ENCODE assay signal across 8 cellular contexts in genomic region chr9:15306757-15307522, GRCh38. TPM values are rescaled to one million over a fixed set of nuclear protein-coding genes. Genes with fewer than 3 reads are reported as not detected.
DNase-seq lines count a peak whose midpoint lies in the region; FAIRE-seq and TF ChIP-seq lines count a peak whose summit lies in the region.

TSS of gene TTC39B (minus strand) at chr9:15307216. CDS start at chr9:15307125, 91 bp downstream.

- no peaks in the 10 kb centered on the region for H3K36me3 ChIP-seq in suprapubic skin

- 0% methylated on average over 19 of the region's 67 CpGs for WGBS in suprapubic skin

- H3K27me3 ChIP-seq in suprapubic skin, result no peaks in the 10 kb centered on the region

- TF ChIP-seq CTCF in LNCaP clone FGC (IDR thresholded peaks at IDR 0.05; ENCODE audit: control insufficient read depth, extremely low read depth, insufficient read depth) (no peak), suprapubic skin (IDR thresholded peaks at IDR 0.05) (no peak)

- H3K27ac Mint-ChIP-seq in activated naive CD4-positive, alpha-beta T cell treated with anti-CD3 and anti-CD28 coated beads, Interleukin-2, amount 10 ng/mL, durations not matched to agents 7 days and 5 days, result peak within 1 kb of the TSS; percentile 89

- no peaks in the 10 kb centered on the region for H3K27me3 Mint-ChIP-seq in activated naive CD4-positive, alpha-beta T cell treated with anti-CD3 and anti-CD28 coated beads, Interleukin-2, amount 10 ng/mL, durations not matched to agents 7 days and 5 days

- H3K4me3 ChIP-seq in LNCaP clone FGC (ENCODE audit: low read depth, low read length) (peak within 1 kb of the TSS; percentile 69), suprapubic skin (peak within 1 kb of the TSS; percentile 93)

- H3K4me1 ChIP-seq in suprapubic skin, result peaks cover 26% of the 10 kb centered on the region

- in situ Hi-C loops in SK-MEL-5 (cut with HindIII; ENCODE audit: low pct_unique_long_range_greater_than_20kb, low sequenced_read_pairs), result no loop called here

- H3K4me1 Mint-ChIP-seq in activated naive CD4-positive, alpha-beta T cell treated with anti-CD3 and anti-CD28 coated beads, Interleukin-2, amount 10 ng/mL, durations not matched to agents 7 days and 5 days, result peaks cover 60% of the 10 kb centered on the region

- DNase-seq in ELR (ENCODE audit: low read depth), result peak; percentile 94
- DNase-seq in H54 (ENCODE audit: insufficient read length, low spot score), result peak; percentile 85
- DNase-seq in LNCaP clone FGC (ENCODE audit: low read depth), result peak; percentile 76
- peak; percentile 90 for DNase-seq in SK-MEL-5 (ENCODE audit: low read depth, low spot score)
- DNase-seq in activated naive CD4-positive, alpha-beta T cell treated with anti-CD3 and anti-CD28 coated beads, Interleukin-2, amount 10 ng/mL, durations not matched to agents 7 days and 5 days, result peak; percentile 86
- peak; percentile 23 for DNase-seq in glomerular endothelial cell (ENCODE audit: extremely low read depth, low read depth, low spot score)
- DNase-seq in nucleus accumbens (lab: John Stamatoyannopoulos, UW), result peak; percentile 6 to 86 (median 70)
- DNase-seq in suprapubic skin (ENCODE audit: low spot score in 2 of 2), result peak; percentile 94

- H3K9me3 ChIP-seq in suprapubic skin, result no peaks in the 10 kb centered on the region

- CTCF ChIA-PET in activated naive CD4-positive, alpha-beta T cell treated with anti-CD3 and anti-CD28 coated beads, Interleukin-2, amount 10 ng/mL, durations not matched to agents 7 days and 5 days (lab: Charles Lee), result interaction anchor here (0.9 to 1.8 kb wide), 6 partner anchors 10 to 116 kb away, joined by 3 to 5 read pairs (median 3); no protein-coding TSS in a partner anchor

- peak; percentile 91 for FAIRE-seq in H54 (lab: Jason Lieb, UNC)

- H3K27ac ChIP-seq in suprapubic skin, result peak within 1 kb of the TSS; percentile 91

- peaks cover 18% of the 10 kb centered on the region for H3K36me3 Mint-ChIP-seq in activated naive CD4-positive, alpha-beta T cell treated with anti-CD3 and anti-CD28 coated beads, Interleukin-2, amount 10 ng/mL, durations not matched to agents 7 days and 5 days

- H3K9me3 Mint-ChIP-seq in activated naive CD4-positive, alpha-beta T cell treated with anti-CD3 and anti-CD28 coated beads, Interleukin-2, amount 10 ng/mL, durations not matched to agents 7 days and 5 days, result no peaks in the 10 kb centered on the region

- H3K4me3 Mint-ChIP-seq in activated naive CD4-positive, alpha-beta T cell treated with anti-CD3 and anti-CD28 coated beads, Interleukin-2, amount 10 ng/mL, durations not matched to agents 7 days and 5 days, result peak within 1 kb of the TSS; percentile 97

- TF ChIP-seq POLR2A in H54 (IDR thresholded peaks at IDR 0.05; ENCODE audit: low read depth, low read length) (peak; percentile 50; the same call in 1 of the 2 replicates), suprapubic skin (IDR thresholded peaks at IDR 0.05) (peak in 1 of 2 donors; percentile 71)

- no peak for TF ChIP-seq EP300 in suprapubic skin (IDR thresholded peaks at IDR 0.05)

RNA-seq across cellular contexts. Expression of gene TTC39B, which starts in this region (rescaled TPM):
- 6.1 and 8.0 TPM in 2 replicates for total RNA-seq in SK-MEL-5 (2014; rRNA removed; shearing (Covaris generic))
- 1.9 and 4.0 TPM in 2 replicates for polyA plus RNA-seq in SK-MEL-5 (2015; cell fraction: cytosol; rRNA removed)
- polyA plus RNA-seq in SK-MEL-5 (2015; cell fraction: nucleus; rRNA removed), result 10.9 and 15.2 TPM in 2 replicates
- total RNA-seq in glomerular endothelial cell (3.6 and 5.1 TPM in 2 replicates), suprapubic skin (10 to 100 TPM; 37.2 to 55.3 (median 45.6) TPM)

Comparison
In these comparisons a context has a peak if more than half of its experiments do, and no peak if none do; other contexts are left out.
1. Peak in every context shown above with its lines: DNase-seq, H3K4me3 ChIP-seq and H3K27ac ChIP-seq.
2. DNase-seq: peak in every context shown above with its lines; median percentile 94 in ELR; 94 in suprapubic skin; 90 in SK-MEL-5; 86 in activated naive CD4-positive, alpha-beta T cell treated with anti-CD3 and anti-CD28 coated beads, Interleukin-2, amount 10 ng/mL, durations not matched to agents 7 days and 5 days; 85 in H54; 76 in LNCaP clone FGC; 70 in nucleus accumbens; 23 in glomerular endothelial cell.